2 cellular contexts compared by ENCODE assay signal in genomic region chr2:172000696-172001361, GRCh38.
A peak's percentile ranks its signal among the peaks of the same experiment; 100 is the strongest.
TF ChIP-seq lines count a peak whose summit lies in the region.

No MANE protein-coding gene starts in this region.

TF ChIP-seq in IMR-90, 13 proteins besides CTCF, POLR2A, EP300 and RAD21:
- TF ChIP-seq ELK1 (IDR thresholded peaks at IDR 0.05; ENCODE audit: borderline replicate concordance, low read depth, low read length) (no peak), CEBPB (IDR thresholded peaks at IDR 0.05; ENCODE audit: low read depth, low read length) (no peak), FOS (IDR thresholded peaks at IDR 0.05; ENCODE audit: low read depth, low read length) (no peak), SMC3 (IDR thresholded peaks at IDR 0.05; ENCODE audit: low read depth, low read length) (no peak), RFX5 (IDR thresholded peaks at IDR 0.05; ENCODE audit: low read depth, low read length) (no peak)
TF ChIP-seq in IMR-90: peak in this region for 0.

TF ChIP-seq in K562, 482 proteins besides CTCF, POLR2A, EP300 and RAD21 (continues in another document):
- no peak for TF ChIP-seq LEF1 (IDR thresholded peaks at IDR 0.05)
- TF ChIP-seq RBM25 (IDR thresholded peaks at IDR 0.05; ENCODE audit: low read depth, low read length, severe bottlenecking) = no peak
- no peak for TF ChIP-seq L3MBTL2 (IDR thresholded peaks at IDR 0.05)
- 0 out of 2 replicates have a peak, but pooled peaks have one; percentile 15 for TF ChIP-seq ATF3 (IDR thresholded peaks at IDR 0.05)
- no peak for TF ChIP-seq ATF3 (CRISPR knock-in tag; conservative IDR thresholded peaks at IDR 0.05)
- no peak for TF ChIP-seq HDAC2 (IDR thresholded peaks at IDR 0.05)
- no peak; the same call in 1 of the 2 replicates for TF ChIP-seq TAF7 (tag; IDR thresholded peaks at IDR 0.05)
- no peak for TF ChIP-seq CEBPB (tag; IDR thresholded peaks at IDR 0.05)
- TF ChIP-seq SMAD1 (IDR thresholded peaks at IDR 0.05; ENCODE audit: low read depth, low read length, partially characterized antibody) = no peak
- no peak for TF ChIP-seq MEF2A (IDR thresholded peaks at IDR 0.05; ENCODE audit: control insufficient read depth, low read depth, low read length)
- peak; percentile 10 for TF ChIP-seq TAF1 (IDR thresholded peaks at IDR 0.05; ENCODE audit: control insufficient read depth, extremely low read depth, insufficient read depth, low read length, severe bottlenecking)
- TF ChIP-seq THRA (IDR thresholded peaks at IDR 0.05) = no peak
- no peak for TF ChIP-seq ATF7 (IDR thresholded peaks at IDR 0.05)
- no peak for TF ChIP-seq ZFP36 (IDR thresholded peaks at IDR 0.05; ENCODE audit: low read depth, low read length, partially characterized antibody)
- TF ChIP-seq ZNF174 (CRISPR knock-in tag; IDR thresholded peaks at IDR 0.05) = no peak
- no peak for TF ChIP-seq GTF2E2 (tag; IDR thresholded peaks at IDR 0.05)
- no peak for TF ChIP-seq PPARD (CRISPR knock-in tag; IDR thresholded peaks at IDR 0.05)
- TF ChIP-seq EGR1 (conservative IDR thresholded peaks at IDR 0.05) = no peak
- no peak for TF ChIP-seq SMARCB1 (IDR thresholded peaks at IDR 0.05; ENCODE audit: insufficient read length, low read depth)
- TF ChIP-seq MTA1 (IDR thresholded peaks at IDR 0.05; ENCODE audit: borderline replicate concordance) = no peak
- no peak for TF ChIP-seq KDM4B (IDR thresholded peaks at IDR 0.05; ENCODE audit: borderline replicate concordance in 2 of 2, low read depth in 1 of 2)
- TF ChIP-seq ZNF316 (IDR thresholded peaks at IDR 0.05) = peak; percentile 16; the same call in 1 of the 2 replicates
- no peak for TF ChIP-seq CREBBP (IDR thresholded peaks at IDR 0.05; ENCODE audit: low read depth, low read length)
- TF ChIP-seq SAP30 (IDR thresholded peaks at IDR 0.05; ENCODE audit: borderline replicate concordance, insufficient read depth, low read depth, low read length, poor library complexity, severe bottlenecking) = no peak
- TF ChIP-seq ZNF583 (CRISPR knock-in tag; IDR thresholded peaks at IDR 0.05) = no peak
- no peak for TF ChIP-seq ATF1 (CRISPR knock-in tag; IDR thresholded peaks at IDR 0.05)
- peak; percentile 38; the same call in 1 of the 2 replicates for TF ChIP-seq ATF1 (tag; IDR thresholded peaks at IDR 0.05)
- no peak for TF ChIP-seq U2AF2 (optimal IDR thresholded peaks at IDR 0.05; ENCODE audit: low read depth, low read length)
- no peak for TF ChIP-seq ZNF175 (CRISPR knock-in tag; IDR thresholded peaks at IDR 0.05; ENCODE audit: low read depth)
- TF ChIP-seq MCM5 (IDR thresholded peaks at IDR 0.05; ENCODE audit: low read depth) = no peak
- no peak for TF ChIP-seq HDAC6 (IDR thresholded peaks at IDR 0.05; ENCODE audit: low read depth, low read length)
- no peak for TF ChIP-seq ZNF696 (CRISPR knock-in tag; conservative IDR thresholded peaks at IDR 0.05)
- TF ChIP-seq ZC3H11A (IDR thresholded peaks at IDR 0.05; ENCODE audit: low read depth, low read length) = no peak
- no peak for TF ChIP-seq TRIM25 (IDR thresholded peaks at IDR 0.05; ENCODE audit: borderline replicate concordance)
- TF ChIP-seq MEF2D (tag; conservative IDR thresholded peaks at IDR 0.05; ENCODE audit: low read depth) = 0 out of 2 replicates have a peak, but pooled peaks have one; percentile 14
- no peak for TF ChIP-seq RCOR1 (IDR thresholded peaks at IDR 0.05; ENCODE audit: borderline replicate concordance in 1 of 2, low read depth in 2 of 2, low read length in 2 of 2)
- peak; percentile 46 for TF ChIP-seq ZNF592 (IDR thresholded peaks at IDR 0.05)
- TF ChIP-seq NFE2 (IDR thresholded peaks at IDR 0.05; ENCODE audit: low read depth) = peak; percentile 46; the same call in 1 of the 2 replicates
- no peak for TF ChIP-seq MAX (CRISPR knock-in tag; IDR thresholded peaks at IDR 0.05)
- no peak for TF ChIP-seq BDP1 (IDR thresholded peaks at IDR 0.05; ENCODE audit: insufficient read depth, insufficient read length)
- no peak for TF ChIP-seq NRF1 (conservative IDR thresholded peaks at IDR 0.05 in 1 of 2, IDR thresholded peaks at IDR 0.05 in 1 of 2)
- TF ChIP-seq BHLHE40 (IDR thresholded peaks at IDR 0.05; ENCODE audit: low read length) = no peak
- TF ChIP-seq ZNF707 (CRISPR knock-in tag; conservative IDR thresholded peaks at IDR 0.05) = no peak
- TF ChIP-seq NFATC3 (IDR thresholded peaks at IDR 0.05) = no peak
- no peak for TF ChIP-seq ZNF586 (CRISPR knock-in tag; conservative IDR thresholded peaks at IDR 0.05)
- no peak for TF ChIP-seq RFX1 (IDR thresholded peaks at IDR 0.05)
- no peak for TF ChIP-seq RFX5 (IDR thresholded peaks at IDR 0.05; ENCODE audit: low read depth, low read length)
- TF ChIP-seq ARID3B (CRISPR knock-in tag; IDR thresholded peaks at IDR 0.05; ENCODE audit: borderline replicate concordance) = no peak
- no peak for TF ChIP-seq ZNF146 (CRISPR knock-in tag; IDR thresholded peaks at IDR 0.05; ENCODE audit: unreplicated experiment)
- TF ChIP-seq NFRKB (IDR thresholded peaks at IDR 0.05; ENCODE audit: low read depth) = peak; percentile 39; the same call in 1 of the 2 replicates
- no peak for TF ChIP-seq GATAD2A (IDR thresholded peaks at IDR 0.05)
- TF ChIP-seq NCOA1 (IDR thresholded peaks at IDR 0.05; ENCODE audit: low read depth) = no peak
- no peak for TF ChIP-seq SNRNP70 (optimal IDR thresholded peaks at IDR 0.05; ENCODE audit: low read depth, low read length)
- TF ChIP-seq ZNF740 (CRISPR knock-in tag; IDR thresholded peaks at IDR 0.05) = no peak
- TF ChIP-seq ZNF740 (tag; IDR thresholded peaks at IDR 0.05) = no peak
- no peak for TF ChIP-seq POU5F1 (IDR thresholded peaks at IDR 0.05; ENCODE audit: borderline replicate concordance, low read depth, low read length, partially characterized antibody)
- TF ChIP-seq PRMT5 (CRISPR knock-in tag; IDR thresholded peaks at IDR 0.05) = no peak
- 0 out of 2 replicates have a peak, but pooled peaks have one; percentile 55 for TF ChIP-seq ZNF395 (CRISPR knock-in tag; IDR thresholded peaks at IDR 0.05)
- TF ChIP-seq POLR2H (tag; IDR thresholded peaks at IDR 0.05; ENCODE audit: low read depth) = no peak
- TF ChIP-seq ID3 (CRISPR knock-in tag; IDR thresholded peaks at IDR 0.05) = no peak
- no peak for TF ChIP-seq ID3 (tag; IDR thresholded peaks at IDR 0.05)
- TF ChIP-seq MAFG (tag; conservative IDR thresholded peaks at IDR 0.05) = no peak
- TF ChIP-seq KDM1A (IDR thresholded peaks at IDR 0.05) = peak in 1 of 2 experiments; percentile 8; a peak in 1 of 4 replicates
- TF ChIP-seq ZBTB1 (CRISPR knock-in tag; IDR thresholded peaks at IDR 0.05; ENCODE audit: borderline replicate concordance, low read depth) = no peak
- TF ChIP-seq TFAP4 (CRISPR knock-in tag; IDR thresholded peaks at IDR 0.05; ENCODE audit: borderline replicate concordance) = no peak
